ENCODE assay signal across 18 cellular contexts in the genomic region with DNA sequence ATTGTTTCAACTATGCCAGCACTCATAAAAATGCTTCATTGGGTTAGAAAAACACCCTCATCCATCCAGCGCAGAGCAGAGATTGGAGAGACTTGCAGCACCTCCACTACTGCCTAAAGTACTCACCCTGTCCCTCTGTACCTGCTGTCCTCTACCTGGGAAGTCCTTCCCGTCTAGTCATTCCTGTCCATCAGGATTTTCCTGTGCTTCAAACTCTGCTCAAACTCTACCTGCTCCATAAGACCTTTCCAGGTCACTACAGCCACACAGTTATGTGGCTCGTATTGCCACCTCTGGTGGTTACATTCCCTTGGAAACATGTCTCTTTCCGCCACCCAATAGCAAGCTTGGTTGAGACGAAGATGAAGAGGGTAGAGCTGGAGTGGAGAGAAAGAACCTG.
"Had no signal": no experiment of that assay in that cellular context is flagged by ENCODE, and none has a peak within 500 bp of the region (broad histone marks: within the 10 kb centered on the region; RNA-seq: fewer than 3 reads in every experiment).

No MANE protein-coding gene starts in this region.

- H3K36me3 ChIP-seq: MG63 had no signal

- H3K27me3 ChIP-seq: MG63 had no signal

- H3K27ac ChIP-seq: RWPE1 had no signal

- H3K4me3 ChIP-seq: MG63 had no signal

- H3K9me3 ChIP-seq: MG63 had no signal

- DNase-seq: KBM-7, MG63, NCI-H1092, NCI-H1105 treated with DMSO at 0.1 percent for 48 hours, NCI-H1417 treated with DMSO at 0.1 percent for 48 hours, NCI-H146, NCI-H1694 treated with DMSO at 0.1 percent for 48 hours, NCI-H1930, NCI-H2081, NCI-H2107, NCI-H226, NCI-H446, NCI-H510A, NCI-H524 treated with DMSO at 0.1 percent for 48 hours, NCI-H69, NCI-H774, SHP77 had no signal
